ENCODE assay signal across 24 cellular contexts in the genomic region with DNA sequence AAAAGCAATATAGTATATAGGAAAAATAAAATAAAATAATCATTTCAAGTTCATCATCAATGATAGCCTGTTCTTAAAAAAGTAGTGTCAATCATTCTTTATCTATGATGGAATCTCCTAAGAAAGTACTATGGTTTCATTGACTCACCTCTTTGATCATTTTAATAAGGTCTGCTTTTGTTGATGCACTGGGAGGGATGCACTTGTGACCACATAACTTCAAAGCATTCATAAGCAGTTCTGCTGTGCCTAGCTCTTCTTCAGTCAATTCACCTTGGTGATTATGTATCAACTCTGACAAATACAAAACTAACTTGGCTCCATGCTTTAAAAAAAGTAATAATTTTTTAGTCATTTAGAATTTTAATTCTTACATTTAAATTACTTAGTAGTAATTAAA.
DNase-seq lines count a peak whose midpoint lies in the region; ATAC-seq and TF ChIP-seq lines count a peak whose summit lies in the region.
"Had no signal": no experiment of that assay in that cellular context is flagged by ENCODE, and none has a peak within 500 bp of the region (broad histone marks: within the 10 kb centered on the region; RNA-seq: fewer than 3 reads in every experiment).

No MANE protein-coding gene starts in this region.

- no peak overlapping the region for H3K9ac ChIP-seq in colonic mucosa (ENCODE audit: low read depth in 2 of 2, low read length in 2 of 2)

- no peaks in the 10 kb centered on the region for H3K27me3 ChIP-seq in colonic mucosa
- H3K27me3 ChIP-seq: BE2C, dorsolateral prefrontal cortex had no signal

- no peak overlapping the region for H3K27ac ChIP-seq in colonic mucosa
- H3K27ac ChIP-seq: dorsolateral prefrontal cortex, SK-N-MC, VCaP had no signal

- no peaks in the 10 kb centered on the region for H3K9me3 Mint-ChIP-seq in activated naive CD8-positive, alpha-beta T cell treated with anti-CD3 and anti-CD28 coated beads, Interleukin-2, amount 10 ng/mL, durations not matched to agents 7 days and 5 days
- no peaks in the 10 kb centered on the region for H3K9me3 Mint-ChIP-seq in activated naive CD8-positive, alpha-beta T cell treated with anti-CD3 and anti-CD28 coated beads for 36 hours
- no peaks in the 10 kb centered on the region for H3K9me3 Mint-ChIP-seq in activated CD8-positive, alpha-beta T cell treated with anti-CD3 and anti-CD28 coated beads, Interleukin-2, amount 10 ng/mL, durations not matched to agents 7 days and 5 days (ENCODE audit: insufficient read depth)
- H3K9me3 Mint-ChIP-seq in stimulated activated naive CD8-positive, alpha-beta T cell treated with anti-CD3 and anti-CD28 coated beads, Interleukin-15, amount 100 ng/mL, for 72 hours = no peaks in the 10 kb centered on the region
- H3K9me3 Mint-ChIP-seq: nephron progenitor cell had no signal

- DNase-seq in activated naive CD8-positive, alpha-beta T cell treated with anti-CD3 and anti-CD28 coated beads, Interleukin-2, amount 10 ng/mL, durations not matched to agents 7 days and 5 days = no peak
- no peak for DNase-seq in activated naive CD8-positive, alpha-beta T cell treated with anti-CD3 and anti-CD28 coated beads for 36 hours
- DNase-seq in HEK293T (ENCODE audit: extremely low spot score) (no peak), colonic mucosa (no peak), pons (ENCODE audit: low spot score) (no peak)
- peak; percentile 30 for DNase-seq in activated CD8-positive, alpha-beta T cell treated with anti-CD3 and anti-CD28 coated beads, Interleukin-2, amount 10 ng/mL, durations not matched to agents 7 days and 5 days
- DNase-seq in stimulated activated naive CD8-positive, alpha-beta T cell treated with anti-CD3 and anti-CD28 coated beads, Interleukin-15, amount 100 ng/mL, for 72 hours = no peak
- DNase-seq: ACHN; activated CD8-positive, alpha-beta memory T cell treated with anti-CD3 and anti-CD28 coated beads, Interleukin-2, amount 50 U/mL, for 4 hours; activated effector memory CD4-positive, alpha-beta T cell treated with anti-CD3 and anti-CD28 coated beads, Interleukin-2, amount 50 U/mL, for 16 hours; BE2C; dorsolateral prefrontal cortex; hippocampal formation; left colon; NCI-H748 treated with DMSO at 0.1 percent for 48 hours; nephron progenitor cell; RPMI8226; small intestine; stimulated activated CD4-positive, alpha-beta T cell treated with anti-CD3 and anti-CD28 coated beads, Interleukin-1b, Interleukin-23, amount 100 ng/mL, for 48 hours; stimulated activated CD8-positive, alpha-beta memory T cell treated with anti-CD3 and anti-CD28 coated beads, Interleukin-4, amount 100 ng/mL, for 48 hours; trophoblast cell had no signal

- H3K36me3 ChIP-seq in colonic mucosa = no peaks in the 10 kb centered on the region
- H3K36me3 ChIP-seq: BE2C had no signal

- TF ChIP-seq CTCF in colonic mucosa (IDR thresholded peaks at IDR 0.05) = no peak

- H3K4me1 ChIP-seq in colonic mucosa = no peaks in the 10 kb centered on the region

- intact Hi-C loops in colonic mucosa (cut with DNase I) = loop anchor here (10.0 kb wide), 1 partner anchor 220 kb away; no protein-coding TSS in a partner anchor

- no peaks in the 10 kb centered on the region for H3K27me3 Mint-ChIP-seq in activated naive CD8-positive, alpha-beta T cell treated with anti-CD3 and anti-CD28 coated beads, Interleukin-2, amount 10 ng/mL, durations not matched to agents 7 days and 5 days
- no peaks in the 10 kb centered on the region for H3K27me3 Mint-ChIP-seq in activated naive CD8-positive, alpha-beta T cell treated with anti-CD3 and anti-CD28 coated beads for 36 hours
- no peaks in the 10 kb centered on the region for H3K27me3 Mint-ChIP-seq in activated CD8-positive, alpha-beta T cell treated with anti-CD3 and anti-CD28 coated beads, Interleukin-2, amount 10 ng/mL, durations not matched to agents 7 days and 5 days (ENCODE audit: low read depth)
- no peaks in the 10 kb centered on the region for H3K27me3 Mint-ChIP-seq in stimulated activated naive CD8-positive, alpha-beta T cell treated with anti-CD3 and anti-CD28 coated beads, Interleukin-15, amount 100 ng/mL, for 72 hours

- no peak overlapping the region for H3K4me3 ChIP-seq in colonic mucosa
- H3K4me3 ChIP-seq: dorsolateral prefrontal cortex, SK-N-MC had no signal

- no peaks in the 10 kb centered on the region for H3K9me3 ChIP-seq in colonic mucosa
- H3K9me3 ChIP-seq: BE2C had no signal

- no peak overlapping the region for H3K27ac Mint-ChIP-seq in activated naive CD8-positive, alpha-beta T cell treated with anti-CD3 and anti-CD28 coated beads, Interleukin-2, amount 10 ng/mL, durations not matched to agents 7 days and 5 days
- no peak overlapping the region for H3K27ac Mint-ChIP-seq in activated naive CD8-positive, alpha-beta T cell treated with anti-CD3 and anti-CD28 coated beads for 36 hours
- no peak overlapping the region for H3K27ac Mint-ChIP-seq in activated CD8-positive, alpha-beta T cell treated with anti-CD3 and anti-CD28 coated beads, Interleukin-2, amount 10 ng/mL, durations not matched to agents 7 days and 5 days
- H3K27ac Mint-ChIP-seq in stimulated activated naive CD8-positive, alpha-beta T cell treated with anti-CD3 and anti-CD28 coated beads, Interleukin-15, amount 100 ng/mL, for 72 hours = no peak overlapping the region
- H3K27ac Mint-ChIP-seq: nephron progenitor cell had no signal

- POLR2A ChIA-PET in activated naive CD8-positive, alpha-beta T cell treated with anti-CD3 and anti-CD28 coated beads, Interleukin-2, amount 10 ng/mL, durations not matched to agents 7 days and 5 days (lab: Charles Lee) = no interaction called here
- POLR2A ChIA-PET in HEK293T (lab: Yijun Ruan, JAX) = no interaction called here
- POLR2A ChIA-PET in activated CD8-positive, alpha-beta T cell treated with anti-CD3 and anti-CD28 coated beads, Interleukin-2, amount 10 ng/mL, durations not matched to agents 7 days and 5 days (lab: Charles Lee) = interaction anchor here (0.7 kb wide), 1 partner anchor 237 kb away, joined by 3 read pairs; no protein-coding TSS in a partner anchor

- CTCF ChIA-PET in HEK293T (lab: Yijun Ruan, JAX) = no interaction called here
- CTCF ChIA-PET in activated CD8-positive, alpha-beta T cell treated with anti-CD3 and anti-CD28 coated beads, Interleukin-2, amount 10 ng/mL, durations not matched to agents 7 days and 5 days (lab: Charles Lee) = interaction anchor here (1.4 to 2.0 kb wide), 2 partner anchors 109 to 238 kb away, joined by 3 to 9 read pairs; no protein-coding TSS in a partner anchor

- H3K4me1 Mint-ChIP-seq in activated naive CD8-positive, alpha-beta T cell treated with anti-CD3 and anti-CD28 coated beads, Interleukin-2, amount 10 ng/mL, durations not matched to agents 7 days and 5 days = peaks cover 9% of the 10 kb centered on the region
- H3K4me1 Mint-ChIP-seq in activated naive CD8-positive, alpha-beta T cell treated with anti-CD3 and anti-CD28 coated beads for 36 hours = peaks cover 2% of the 10 kb centered on the region
- peaks cover 3% of the 10 kb centered on the region for H3K4me1 Mint-ChIP-seq in activated CD8-positive, alpha-beta T cell treated with anti-CD3 and anti-CD28 coated beads, Interleukin-2, amount 10 ng/mL, durations not matched to agents 7 days and 5 days (ENCODE audit: low read depth)
- H3K4me1 Mint-ChIP-seq in stimulated activated naive CD8-positive, alpha-beta T cell treated with anti-CD3 and anti-CD28 coated beads, Interleukin-15, amount 100 ng/mL, for 72 hours = no peaks in the 10 kb centered on the region
- H3K4me1 Mint-ChIP-seq: nephron progenitor cell had no signal

- peak; percentile 94 for ATAC-seq in activated naive CD8-positive, alpha-beta T cell treated with anti-CD3 and anti-CD28 coated beads, Interleukin-2, amount 10 ng/mL, durations not matched to agents 7 days and 5 days (ENCODE audit: low read depth)
- peak; percentile 97 for ATAC-seq in activated CD8-positive, alpha-beta T cell treated with anti-CD3 and anti-CD28 coated beads, Interleukin-2, amount 10 ng/mL, durations not matched to agents 7 days and 5 days
- peak; percentile 64 for ATAC-seq in stimulated activated naive CD8-positive, alpha-beta T cell treated with anti-CD3 and anti-CD28 coated beads, Interleukin-15, amount 100 ng/mL, for 72 hours
- no peak for ATAC-seq in GM19467 (IDR thresholded peaks at IDR 0.05; ENCODE audit: unreplicated experiment)
- ATAC-seq: left colon had no signal

- H3K4me3 Mint-ChIP-seq in activated naive CD8-positive, alpha-beta T cell treated with anti-CD3 and anti-CD28 coated beads, Interleukin-2, amount 10 ng/mL, durations not matched to agents 7 days and 5 days = no peak overlapping the region
- H3K4me3 Mint-ChIP-seq in activated naive CD8-positive, alpha-beta T cell treated with anti-CD3 and anti-CD28 coated beads for 36 hours = no peak overlapping the region
- no peak overlapping the region for H3K4me3 Mint-ChIP-seq in activated CD8-positive, alpha-beta T cell treated with anti-CD3 and anti-CD28 coated beads, Interleukin-2, amount 10 ng/mL, durations not matched to agents 7 days and 5 days
- H3K4me3 Mint-ChIP-seq in stimulated activated naive CD8-positive, alpha-beta T cell treated with anti-CD3 and anti-CD28 coated beads, Interleukin-15, amount 100 ng/mL, for 72 hours = no peak overlapping the region
- H3K4me3 Mint-ChIP-seq: nephron progenitor cell had no signal

- H3K36me3 Mint-ChIP-seq in activated naive CD8-positive, alpha-beta T cell treated with anti-CD3 and anti-CD28 coated beads, Interleukin-2, amount 10 ng/mL, durations not matched to agents 7 days and 5 days = peaks cover 24% of the 10 kb centered on the region
- peaks cover 14% of the 10 kb centered on the region for H3K36me3 Mint-ChIP-seq in activated naive CD8-positive, alpha-beta T cell treated with anti-CD3 and anti-CD28 coated beads for 36 hours
- peaks cover 11% of the 10 kb centered on the region for H3K36me3 Mint-ChIP-seq in activated CD8-positive, alpha-beta T cell treated with anti-CD3 and anti-CD28 coated beads, Interleukin-2, amount 10 ng/mL, durations not matched to agents 7 days and 5 days (ENCODE audit: low read depth)

TF ChIP-seq in HEK293T, 16 proteins besides CTCF, POLR2A, EP300 and RAD21:
- TF ChIP-seq BHLHE40 (IDR thresholded peaks at IDR 0.05; ENCODE audit: borderline replicate concordance) (no peak), L3MBTL2 (conservative IDR thresholded peaks at IDR 0.05) (no peak), ARNT (IDR thresholded peaks at IDR 0.05) (no peak), LEF1 (IDR thresholded peaks at IDR 0.05; ENCODE audit: borderline replicate concordance) (no peak), ELF4 (IDR thresholded peaks at IDR 0.05) (no peak), SP1 (IDR thresholded peaks at IDR 0.05) (no peak)
- TF ChIP-seq, protein P1, sequence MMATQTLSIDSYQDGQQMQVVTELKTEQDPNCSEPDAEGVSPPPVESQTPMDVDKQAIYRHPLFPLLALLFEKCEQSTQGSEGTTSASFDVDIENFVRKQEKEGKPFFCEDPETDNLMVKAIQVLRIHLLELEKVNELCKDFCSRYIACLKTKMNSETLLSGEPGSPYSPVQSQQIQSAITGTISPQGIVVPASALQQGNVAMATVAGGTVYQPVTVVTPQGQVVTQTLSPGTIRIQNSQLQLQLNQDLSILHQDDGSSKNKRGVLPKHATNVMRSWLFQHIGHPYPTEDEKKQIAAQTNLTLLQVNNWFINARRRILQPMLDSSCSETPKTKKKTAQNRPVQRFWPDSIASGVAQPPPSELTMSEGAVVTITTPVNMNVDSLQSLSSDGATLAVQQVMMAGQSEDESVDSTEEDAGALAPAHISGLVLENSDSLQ (IDR thresholded peaks at IDR 0.05) = peak; percentile 60
